In the genomic region with DNA sequence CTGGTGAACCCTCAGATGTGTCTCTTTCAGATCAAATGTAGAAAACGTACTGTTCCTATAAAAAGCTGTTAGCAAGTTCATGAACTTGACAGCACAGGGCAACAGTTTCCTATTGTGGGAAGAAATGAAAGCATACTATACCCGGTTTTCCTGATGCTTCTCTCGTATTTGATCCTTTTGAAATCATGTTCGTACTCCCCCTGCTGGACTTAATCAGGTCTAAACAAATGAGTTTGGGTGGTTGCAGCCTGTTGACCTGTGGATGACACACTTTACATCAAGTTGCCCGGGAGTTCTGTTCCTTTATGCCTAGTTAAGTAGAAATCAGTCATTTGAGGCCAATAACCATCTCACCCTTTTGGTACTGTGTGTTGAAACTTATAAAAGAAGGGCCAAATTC, we compare ENCODE assay signal across 8 cellular contexts.
DNase-seq lines count a peak whose midpoint lies in the region; ATAC-seq and TF ChIP-seq lines count a peak whose summit lies in the region.

No MANE protein-coding gene starts in this region.

- no peaks in the 10 kb centered on the region for H3K36me3 ChIP-seq in BE2C
- H3K36me3 ChIP-seq in H7 (replicated peaks; ENCODE audit: control insufficient read depth, insufficient read depth, low read length): no peaks in the 10 kb centered on the region
- H3K36me3 ChIP-seq in PC-3 (ENCODE audit: low read depth, low read length): no peaks in the 10 kb centered on the region
- no peaks in the 10 kb centered on the region for H3K36me3 ChIP-seq in fibroblast of lung (ENCODE audit: control insufficient read depth, insufficient read depth, low read length)

- H4K20me1 ChIP-seq in PC-3 (ENCODE audit: low read length): no peaks in the 10 kb centered on the region
- H4K20me1 ChIP-seq in fibroblast of lung (ENCODE audit: control insufficient read depth, extremely low read depth, insufficient read depth, low read length): no peaks in the 10 kb centered on the region

- ATAC-seq in PC-3 (peak; percentile 35; the same call in 1 of the 2 replicates), Right ventricle myocardium inferior (no peak), HG02610 (IDR thresholded peaks at IDR 0.05; ENCODE audit: unreplicated experiment) (no peak)

- no peaks in the 10 kb centered on the region for H3K79me2 ChIP-seq in PC-3 (ENCODE audit: low read length)
- no peaks in the 10 kb centered on the region for H3K79me2 ChIP-seq in fibroblast of lung (ENCODE audit: control insufficient read depth, insufficient read depth, low read length)

- H3K4me1 ChIP-seq in BE2C (no peaks in the 10 kb centered on the region), PC-3 (ENCODE audit: insufficient read depth, low read length) (no peaks in the 10 kb centered on the region), fibroblast of lung (ENCODE audit: control insufficient read depth, extremely low read depth, insufficient read depth, low read length) (no peaks in the 10 kb centered on the region)

- DNase-seq in BE2C (peak; percentile 43), H7 (peak; percentile 45), PC-3 (peak; percentile 49), fibroblast of lung (ENCODE audit: low read depth in 2 of 2) (peak; percentile 13 to 17), EL (no peak), AG08395 (ENCODE audit: low spot score) (no peak), Right ventricle myocardium inferior (ENCODE audit: missing footprints) (no peak)

- no TSS peak for BruUV-seq in PC-3 (replicated peaks; lab: Mats Ljungman, UMichigan)

- POLR2A ChIA-PET in PC-3 (lab: Charles Lee; ENCODE audit: unreplicated experiment): no interaction called here

- H3K9me2 ChIP-seq in PC-3 (replicated peaks; ENCODE audit: low read length): no peaks in the 10 kb centered on the region

- no peak overlapping the region for H3K9ac ChIP-seq in PC-3 (ENCODE audit: low read length)
- H3K9ac ChIP-seq in fibroblast of lung (ENCODE audit: insufficient read depth, low read length): no peak overlapping the region

- no peak overlapping the region for H3K4me2 ChIP-seq in PC-3 (ENCODE audit: low read length)
- H3K4me2 ChIP-seq in fibroblast of lung (ENCODE audit: extremely low read depth, insufficient read depth, low read length): no peak overlapping the region

- H2AFZ ChIP-seq in PC-3 (ENCODE audit: low read length) (0 out of 2 replicates have a peak overlapping the region, but pooled peaks have one; percentile 38), fibroblast of lung (ENCODE audit: low read length) (no peak overlapping the region)

- H3K9me3 ChIP-seq in BE2C (no peaks in the 10 kb centered on the region), PC-3 (ENCODE audit: low read length) (no peaks in the 10 kb centered on the region), fibroblast of lung (ENCODE audit: control insufficient read depth, insufficient read depth, low read depth, low read length) (no peaks in the 10 kb centered on the region)

- H3K27me3 ChIP-seq in BE2C: no peaks in the 10 kb centered on the region
- H3K27me3 ChIP-seq in H7 (ENCODE audit: control insufficient read depth, insufficient read depth, low read length): no peaks in the 10 kb centered on the region
- no peaks in the 10 kb centered on the region for H3K27me3 ChIP-seq in PC-3 (ENCODE audit: low read length)
- H3K27me3 ChIP-seq in fibroblast of lung (ENCODE audit: control insufficient read depth, insufficient read depth, low read length): no peaks in the 10 kb centered on the region

- TF ChIP-seq CTCF in BE2C (IDR thresholded peaks at IDR 0.05; ENCODE audit: low read depth, low read length): peak; percentile 63
- TF ChIP-seq CTCF in PC-3 (conservative IDR thresholded peaks at IDR 0.05; ENCODE audit: low read depth, low read length): peak; percentile 48
- TF ChIP-seq CTCF in fibroblast of lung (conservative IDR thresholded peaks at IDR 0.05 in 1 of 2, IDR thresholded peaks at IDR 0.05 in 1 of 2; ENCODE audit: low read depth in 1 of 2, low read length in 2 of 2): no peak

- intact Hi-C loops in PC-3 (cut with micrococcal nuclease): no loop called here
- intact Hi-C loops in Right ventricle myocardium inferior (cut with DNase I): no loop called here

- H3K4me3 ChIP-seq in BE2C (ENCODE audit: low read depth, low read length) (no peak overlapping the region), H7 (ENCODE audit: insufficient read depth, low read depth, low read length) (no peak overlapping the region), PC-3 (ENCODE audit: low read length) (no peak overlapping the region), fibroblast of lung (replicated peaks in 1 of 4; ENCODE audit: control extremely low read depth in 1 of 4, insufficient read depth in 1 of 4, low read depth in 3 of 4, low read length in 4 of 4) (no peak overlapping the region)

- H3K27ac ChIP-seq in PC-3 (ENCODE audit: low read length): no peak overlapping the region
- H3K27ac ChIP-seq in fibroblast of lung (ENCODE audit: insufficient read depth, low read length): no peak overlapping the region

- CTCF ChIA-PET in PC-3 (lab: Charles Lee): no interaction called here

- no peaks in the 10 kb centered on the region for H3F3A ChIP-seq in PC-3 (ENCODE audit: low read length, unreplicated experiment)

Comparison
In these comparisons a context has a peak if more than half of its experiments do, and no peak if none do; other contexts are left out.
1. DNase-seq: peak in BE2C (single experiment), H7 (single experiment), PC-3 (single experiment) and fibroblast of lung (2 of 2); none in EL (single experiment), AG08395 (single experiment) and Right ventricle myocardium inferior (single experiment).
2. CTCF ChIP-seq: peak in BE2C (single experiment) and PC-3 (single experiment); none in fibroblast of lung (0 of 2).